Comparison of ENCODE assay signal across 12 cellular contexts in the genomic region with DNA sequence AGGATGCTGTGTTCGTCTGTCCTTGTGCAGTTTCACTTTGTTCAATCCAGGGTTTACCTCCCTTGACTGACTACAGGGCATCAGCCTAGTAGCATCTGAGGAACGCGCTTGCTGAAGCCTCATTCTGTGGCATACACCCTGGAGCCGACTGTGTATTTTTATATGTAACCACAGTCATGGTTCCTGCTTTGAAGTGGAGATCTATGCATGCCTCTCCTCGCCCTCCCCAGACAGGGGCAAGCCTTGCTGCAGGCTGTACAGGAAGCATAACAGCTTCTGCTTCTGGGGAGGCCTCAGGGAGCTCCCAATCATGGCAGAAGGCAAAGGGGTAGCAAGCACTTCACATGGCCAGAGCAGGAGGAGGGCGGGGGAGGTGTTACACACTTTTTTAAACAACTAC.
"Had no signal": no experiment of that assay in that cellular context is flagged by ENCODE, and none has a peak within 500 bp of the region (broad histone marks: within the 10 kb centered on the region; RNA-seq: fewer than 3 reads in every experiment).

No MANE protein-coding gene starts in this region.

- H3K4me1 Mint-ChIP-seq: immature natural killer cell; stimulated activated memory B cell treated with anti-CD40 and anti-IgM and Interleukin-4, amounts not matched to agents 10 μg/mL and 1 μg/mL and 100 μg/mL, for 72 hours had no signal

- H3K36me3 ChIP-seq: esophagus squamous epithelium had no signal

- H3K27ac ChIP-seq: esophagus squamous epithelium, neutrophil had no signal

- H3K27me3 Mint-ChIP-seq: activated CD8-positive, alpha-beta memory T cell treated with anti-CD3 and anti-CD28 coated beads, Interleukin-2, amount 10 ng/mL, durations not matched to agents 7 days and 5 days; stimulated activated memory B cell treated with anti-CD40 and anti-IgM and Interleukin-4, amounts not matched to agents 10 μg/mL and 1 μg/mL and 100 μg/mL, for 72 hours; type B pancreatic cell had no signal

- H3K4me3 ChIP-seq: esophagus squamous epithelium, lung had no signal

- H3K9me3 Mint-ChIP-seq: immature natural killer cell, type B pancreatic cell had no signal

- H3K27ac Mint-ChIP-seq: activated CD8-positive, alpha-beta memory T cell treated with anti-CD3 and anti-CD28 coated beads, Interleukin-2, amount 10 ng/mL, durations not matched to agents 7 days and 5 days; immature natural killer cell; stimulated activated memory B cell treated with anti-CD40 and anti-IgM and Interleukin-4, amounts not matched to agents 10 μg/mL and 1 μg/mL and 100 μg/mL, for 72 hours; type B pancreatic cell had no signal

- H3K4me3 Mint-ChIP-seq: activated CD8-positive, alpha-beta memory T cell treated with anti-CD3 and anti-CD28 coated beads, Interleukin-2, amount 10 ng/mL, durations not matched to agents 7 days and 5 days; immature natural killer cell; stimulated activated memory B cell treated with anti-CD40 and anti-IgM and Interleukin-4, amounts not matched to agents 10 μg/mL and 1 μg/mL and 100 μg/mL, for 72 hours; type B pancreatic cell had no signal

- DNase-seq: activated CD8-positive, alpha-beta memory T cell treated with anti-CD3 and anti-CD28 coated beads, Interleukin-2, amount 10 ng/mL, durations not matched to agents 7 days and 5 days; aorta; esophagus squamous epithelium; foreskin fibroblast; glutamatergic neuron; immature natural killer cell; left colon; midbrain had no signal

- ATAC-seq: activated CD8-positive, alpha-beta memory T cell treated with anti-CD3 and anti-CD28 coated beads, Interleukin-2, amount 10 ng/mL, durations not matched to agents 7 days and 5 days; left colon; stimulated activated memory B cell treated with anti-CD40 and anti-IgM and Interleukin-4, amounts not matched to agents 10 μg/mL and 1 μg/mL and 100 μg/mL, for 72 hours had no signal

- H3K9me3 ChIP-seq: esophagus squamous epithelium, neutrophil had no signal

- H3K36me3 Mint-ChIP-seq: stimulated activated memory B cell treated with anti-CD40 and anti-IgM and Interleukin-4, amounts not matched to agents 10 μg/mL and 1 μg/mL and 100 μg/mL, for 72 hours; type B pancreatic cell had no signal

- H3K27me3 ChIP-seq: esophagus squamous epithelium, neutrophil had no signal

- H3K4me1 ChIP-seq: esophagus squamous epithelium had no signal
